ENCODE assay signal across 25 cellular contexts in the genomic region with DNA sequence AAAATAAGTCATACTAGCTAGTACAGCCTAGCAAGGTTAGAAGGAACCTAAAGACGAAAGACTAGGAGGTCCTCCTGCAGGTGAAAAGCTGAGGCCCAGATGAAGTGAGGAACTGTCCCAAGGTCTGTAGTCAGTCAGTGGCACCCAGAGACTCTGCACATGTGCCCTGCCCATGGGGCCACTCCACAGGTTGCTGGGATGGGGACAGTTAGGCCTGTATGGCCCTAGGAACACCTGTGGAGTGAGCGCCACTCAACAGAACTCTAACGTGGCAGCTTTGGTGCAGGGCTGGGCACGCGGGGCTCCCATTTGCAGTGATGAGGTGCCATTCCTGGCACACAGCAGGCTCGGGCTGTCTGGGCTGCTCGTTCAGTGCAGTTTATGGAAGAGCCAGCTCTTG.
"Had no signal": no experiment of that assay in that cellular context is flagged by ENCODE, and none has a peak within 500 bp of the region (broad histone marks: within the 10 kb centered on the region; RNA-seq: fewer than 3 reads in every experiment).

No MANE protein-coding gene starts in this region.

- H3K36me3 ChIP-seq: left ventricle myocardium inferior, neural progenitor cell, pancreas, prostate gland, tibial nerve, uterus had no signal

- H2AFZ ChIP-seq: neural progenitor cell had no signal

- DNase-seq: hypothalamus; immature natural killer cell; kidney; left ventricle myocardium inferior; mesendoderm; naive B cell; natural killer cell; nephron progenitor cell; retina; right cardiac atrium; stimulated activated CD4-positive, alpha-beta T cell treated with anti-CD3 and anti-CD28 coated beads, Interleukin-1b, Interleukin-23, amount 100 ng/mL, for 48 hours; stimulated activated CD4-positive, alpha-beta T cell treated with anti-CD3 and anti-CD28 coated beads, Interleukin-2, amount 100 ng/mL, for 48 hours; stimulated activated CD4-positive, alpha-beta T cell treated with anti-CD3 and anti-CD28 coated beads, Interleukin-4, amount 100 ng/mL, for 4 hours; stimulated activated CD8-positive, alpha-beta memory T cell treated with anti-CD3 and anti-CD28 coated beads, Interleukin-4, amount 100 ng/mL, for 48 hours; stimulated activated naive CD4-positive, alpha-beta T cell treated with Interleukin-2 at 50 U/mL for 16 hours; stimulated activated naive CD8-positive, alpha-beta T cell treated with anti-CD3 and anti-CD28 coated beads, Interleukin-15, amount 100 ng/mL, for 72 hours; substantia nigra; uterus had no signal

- H3K27ac ChIP-seq: left ventricle myocardium inferior, neural progenitor cell, pancreas, prostate gland, tibial nerve, uterus had no signal

- FAIRE-seq: islet of Langerhans, kidney, pancreas had no signal

- H3K4me2 ChIP-seq: neural progenitor cell, smooth muscle cell had no signal

- H3K4me1 ChIP-seq: left ventricle myocardium inferior, neural progenitor cell, pancreas, prostate gland, tibial nerve, uterus had no signal

- H3K9ac ChIP-seq: neural progenitor cell had no signal

- H3K4me3 ChIP-seq: left ventricle myocardium inferior, lung, neural progenitor cell, pancreas, prostate gland, smooth muscle cell, tibial nerve, uterus had no signal

- H3K27me3 ChIP-seq: neural progenitor cell, pancreas, tibial nerve, uterus had no signal

- H3K9me3 ChIP-seq: left ventricle myocardium inferior, pancreas, prostate gland, tibial nerve, uterus had no signal
